In the genomic region with DNA sequence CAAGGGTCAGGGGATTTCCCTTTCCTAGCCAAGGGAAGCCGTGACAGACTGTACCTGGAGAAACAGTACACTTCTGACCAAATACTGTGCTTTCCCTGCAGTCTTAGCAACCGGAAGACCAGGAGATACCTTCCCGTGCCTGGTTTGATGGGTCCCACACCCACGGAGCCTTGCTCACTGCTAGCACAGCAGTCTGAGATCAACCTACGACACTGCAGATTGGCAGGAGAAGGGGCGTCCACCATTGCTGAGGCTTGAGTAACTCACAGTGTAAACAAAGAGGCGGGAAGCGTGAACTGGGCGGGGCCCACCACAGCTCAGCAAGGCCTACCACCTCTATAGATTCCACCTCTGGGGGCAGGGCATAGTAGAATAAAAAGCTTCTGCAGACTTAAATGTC, we compare ENCODE assay signal across 23 cellular contexts. TPM values are rescaled to one million over a fixed set of nuclear protein-coding genes. Genes with fewer than 3 reads are reported as not detected.
A peak's percentile ranks its signal among the peaks of the same experiment; 100 is the strongest.
DNase-seq lines count a peak whose midpoint lies in the region; ATAC-seq, FAIRE-seq and TF ChIP-seq lines count a peak whose summit lies in the region.
"Had no signal": no experiment of that assay in that cellular context is flagged by ENCODE, and none has a peak within 500 bp of the region (broad histone marks: within the 10 kb centered on the region; RNA-seq: fewer than 3 reads in every experiment).

No MANE protein-coding gene starts in this region.

- in situ Hi-C loops in HepG2 (cut with HindIII; ENCODE audit: extremely low pct_ligation_motif_present, low pct_unique_long_range_greater_than_20kb): no loop called here

- POLR2A ChIA-PET in HepG2 (lab: Yijun Ruan, JAX) (no interaction called here), RWPE1 (lab: Yijun Ruan, JAX; ENCODE audit: low non-redundant PET) (no interaction called here)

- H3K4me2 ChIP-seq in HepG2 (ENCODE audit: low read depth, low read length): peak overlapping the region; percentile 45
- H3K4me2 ChIP-seq: BLaER1 had no signal

- H3K9ac ChIP-seq in HepG2 (ENCODE audit: insufficient read depth, low read depth, low read length): no peak overlapping the region
- H3K9ac ChIP-seq: BLaER1, GM23248 had no signal

- H3K4me1 ChIP-seq in HepG2 (ENCODE audit: insufficient read depth, low read length) (no peaks in the 10 kb centered on the region), right lobe of liver (no peaks in the 10 kb centered on the region)
- H3K4me1 ChIP-seq: BLaER1, gastroesophageal sphincter, suprapubic skin, uterus had no signal

- H3K9me3 ChIP-seq in HepG2 (ENCODE audit: low read length): 0 out of 2 replicates have a peak, but pooled peaks cover 8% of the 10 kb centered on the region
- H3K9me3 ChIP-seq in right lobe of liver: no peaks in the 10 kb centered on the region
- H3K9me3 ChIP-seq: BLaER1, gastroesophageal sphincter, suprapubic skin, uterus had no signal

- no peaks in the 10 kb centered on the region for H4K20me1 ChIP-seq in HepG2 (ENCODE audit: insufficient read depth, low read length)
- H4K20me1 ChIP-seq: BLaER1 had no signal

- H3K27me3 ChIP-seq in HepG2 (ENCODE audit: control insufficient read depth in 1 of 2, insufficient read depth in 2 of 2, low read length in 2 of 2): 0 out of 5 replicates have a peak, but pooled peaks cover 0 to 4% of the 10 kb centered on the region in 2 experiments
- no peaks in the 10 kb centered on the region for H3K27me3 ChIP-seq in right lobe of liver
- H3K27me3 ChIP-seq: BLaER1, gastroesophageal sphincter, suprapubic skin, uterus had no signal

- TF ChIP-seq CTCF in HepG2 (CRISPR knock-in tag; IDR thresholded peaks at IDR 0.05) (no peak), right lobe of liver (IDR thresholded peaks at IDR 0.05) (no peak), RWPE1 (conservative IDR thresholded peaks at IDR 0.05; ENCODE audit: low read depth) (no peak), epithelial cell of esophagus (IDR thresholded peaks at IDR 0.05; ENCODE audit: insufficient read depth, low read depth, low read length, missing control alignments) (no peak)

- ATAC-seq in HepG2: peak; percentile 79
- ATAC-seq in right lobe of liver: no peak
- ATAC-seq in GM19395 (IDR thresholded peaks at IDR 0.05; ENCODE audit: unreplicated experiment): no peak
- ATAC-seq: gastroesophageal sphincter, sciatic nerve had no signal

- FAIRE-seq in HepG2 (lab: Jason Lieb, UNC): no peak
- FAIRE-seq: GM19239 had no signal

- intact Hi-C loops in HepG2 (cut with micrococcal nuclease; ENCODE audit: unreplicated experiment): no loop called here
- intact Hi-C loops in right lobe of liver (cut with DNase I): no loop called here

- TF ChIP-seq RAD21 in HepG2 (CRISPR knock-in tag; IDR thresholded peaks at IDR 0.05): no peak

- CTCF ChIA-PET in HepG2 (lab: Yijun Ruan, JAX; ENCODE audit: low intra/inter-chr PET ratio, low total read pairs) (no interaction called here), RWPE1 (lab: Yijun Ruan, JAX) (no interaction called here)

- H3K27ac ChIP-seq in HepG2 (ENCODE audit: extremely low read length, insufficient read depth, low read length) (no peak overlapping the region), right lobe of liver (no peak overlapping the region), RWPE1 (peak overlapping the region; percentile 52)
- H3K27ac ChIP-seq: BLaER1, gastroesophageal sphincter, GM23248, suprapubic skin, uterus had no signal

- 22% methylated on average over 6 of the region's 9 CpGs for WGBS in HepG2 (ENCODE audit: low lambda C conversion rate)
- 73% methylated on average over 4 of the region's 9 CpGs for WGBS in right lobe of liver (ENCODE audit: insufficient coverage, low coverage, low lambda C conversion rate, missing lambda C conversion rate)

- H2AFZ ChIP-seq in HepG2 (ENCODE audit: low read length): no peak overlapping the region
- H2AFZ ChIP-seq: GM23248 had no signal

- H3K36me3 ChIP-seq in HepG2 (replicated peaks in 1 of 2; ENCODE audit: control insufficient read depth in 1 of 2, insufficient read depth in 2 of 2, low read length in 2 of 2) (no peaks in the 10 kb centered on the region), right lobe of liver (no peaks in the 10 kb centered on the region)
- H3K36me3 ChIP-seq: BLaER1, gastroesophageal sphincter, suprapubic skin, uterus had no signal

- TF ChIP-seq POLR2A in HepG2 (IDR thresholded peaks at IDR 0.05; ENCODE audit: insufficient read depth in 1 of 2, low read depth in 2 of 2, low read length in 2 of 2) (no peak), right lobe of liver (IDR thresholded peaks at IDR 0.05) (no peak)

- TF ChIP-seq EP300 in HepG2 (IDR thresholded peaks at IDR 0.05; ENCODE audit: low read depth in 2 of 2, low read length in 2 of 2) (no peak), HepG2 (CRISPR knock-in tag; IDR thresholded peaks at IDR 0.05; ENCODE audit: borderline replicate concordance) (no peak)

- BruUV-seq in HepG2 (replicated peaks; lab: Mats Ljungman, UMichigan): no TSS peak

- peak overlapping the region in 2 of 3 experiments; percentile 22 to 28; a peak in 3 of 6 replicates for H3K4me3 ChIP-seq in HepG2 (replicated peaks in 1 of 3; ENCODE audit: insufficient read depth in 1 of 3, low read depth in 2 of 3, low read length in 3 of 3)
- H3K4me3 ChIP-seq in right lobe of liver: no peak overlapping the region
- H3K4me3 ChIP-seq in epithelial cell of esophagus (ENCODE audit: low read length): no peak overlapping the region
- H3K4me3 ChIP-seq: BLaER1, gastroesophageal sphincter, GM23248, suprapubic skin, uterus had no signal

- H3K79me2 ChIP-seq in HepG2 (ENCODE audit: insufficient read depth, low read length): no peaks in the 10 kb centered on the region

- peak; percentile 20 for DNase-seq in HepG2 (ENCODE audit: low spot score)
- no peak for DNase-seq in right lobe of liver
- peak; percentile 24 for DNase-seq in RWPE1 (ENCODE audit: low spot score)
- peak; percentile 96 for DNase-seq in epithelial cell of esophagus (ENCODE audit: low read depth)
- no peak for DNase-seq in activated CD4-positive, CD25-positive, alpha-beta regulatory T cell (lab: John Stamatoyannopoulos, UW)
- DNase-seq in foreskin melanocyte: no peak
- DNase-seq in HCEC 1CT: no peak
- DNase-seq: activated CD4-positive, alpha-beta T cell treated with anti-CD3 and anti-CD28 coated beads, Interleukin-2, amount 50 U/mL, for 48 hours; amniotic stem cell; central memory CD4-positive, alpha-beta T cell; GM23248; KG1; midbrain; NCI-H187 treated with DMSO at 0.1 percent for 48 hours; NCI-H446; SHP77 treated with DMSO at 0.1 percent for 48 hours; uterus had no signal

TF ChIP-seq in HepG2, 621 proteins besides CTCF, POLR2A, EP300 and RAD21 (continues in another document):
- TF ChIP-seq RBAK (CRISPR knock-in tag; IDR thresholded peaks at IDR 0.05) (no peak), ZNF235 (CRISPR knock-in tag; IDR thresholded peaks at IDR 0.05; ENCODE audit: borderline replicate concordance) (no peak), NR2F6 (IDR thresholded peaks at IDR 0.05) (no peak), NR2F6 (CRISPR knock-in tag; IDR thresholded peaks at IDR 0.05) (no peak), ELF3 (CRISPR knock-in tag; IDR thresholded peaks at IDR 0.05) (no peak), GABPB1 (CRISPR knock-in tag; IDR thresholded peaks at IDR 0.05) (0 out of 2 replicates have a peak, but pooled peaks have one; percentile 19)
- TF ChIP-seq, protein P1, sequence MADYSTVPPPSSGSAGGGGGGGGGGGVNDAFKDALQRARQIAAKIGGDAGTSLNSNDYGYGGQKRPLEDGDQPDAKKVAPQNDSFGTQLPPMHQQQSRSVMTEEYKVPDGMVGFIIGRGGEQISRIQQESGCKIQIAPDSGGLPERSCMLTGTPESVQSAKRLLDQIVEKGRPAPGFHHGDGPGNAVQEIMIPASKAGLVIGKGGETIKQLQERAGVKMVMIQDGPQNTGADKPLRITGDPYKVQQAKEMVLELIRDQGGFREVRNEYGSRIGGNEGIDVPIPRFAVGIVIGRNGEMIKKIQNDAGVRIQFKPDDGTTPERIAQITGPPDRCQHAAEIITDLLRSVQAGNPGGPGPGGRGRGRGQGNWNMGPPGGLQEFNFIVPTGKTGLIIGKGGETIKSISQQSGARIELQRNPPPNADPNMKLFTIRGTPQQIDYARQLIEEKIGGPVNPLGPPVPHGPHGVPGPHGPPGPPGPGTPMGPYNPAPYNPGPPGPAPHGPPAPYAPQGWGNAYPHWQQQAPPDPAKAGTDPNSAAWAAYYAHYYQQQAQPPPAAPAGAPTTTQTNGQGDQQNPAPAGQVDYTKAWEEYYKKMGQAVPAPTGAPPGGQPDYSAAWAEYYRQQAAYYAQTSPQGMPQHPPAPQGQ (CRISPR knock-in tag; IDR thresholded peaks at IDR 0.05; ENCODE audit: borderline replicate concordance): no peak

RNA-seq across cellular contexts. Expression of a gene that starts 48.7 kb away (rescaled TPM):
- total RNA-seq in HepG2 (2016; rRNA removed; fragmentation: Illumina TruSeq; extraction: Trizol): 12.8 and 18.4 TPM in 2 replicates
- 10.3 and 14.8 TPM in 2 replicates for total RNA-seq in HepG2 (2016; cell fraction: cytosol; rRNA removed; fragmentation: Illumina TruSeq; extraction: Trizol; ENCODE audit: low read depth)
- 12.5 and 16.5 TPM in 2 replicates for total RNA-seq in HepG2 (2016; cell fraction: insoluble cytoplasmic fraction; rRNA removed; fragmentation: Illumina TruSeq; extraction: Trizol)
- 22.0 and 24.7 TPM in 2 replicates for total RNA-seq in HepG2 (2016; cell fraction: membrane; rRNA removed; fragmentation: Illumina TruSeq; extraction: Trizol)
- total RNA-seq in HepG2 (2016; cell fraction: nucleus; rRNA removed; fragmentation: Illumina TruSeq; extraction: Trizol): 12.7 and 14.2 TPM in 2 replicates
- 7.4 and 12.4 TPM in 2 replicates for polyA plus RNA-seq in HepG2 (2011; rRNA removed)
- 5.5 and 8.9 TPM in 2 replicates for polyA plus RNA-seq in HepG2 (2011; cell fraction: cytosol; rRNA removed)
- polyA plus RNA-seq in HepG2 (2011; cell fraction: nucleus; rRNA removed): 0.87 and 1.7 TPM in 2 replicates
- polyA plus RNA-seq in HepG2 (2012): 8.3 and 13.3 TPM in 2 replicates
- polyA plus RNA-seq in HepG2 (2016; cell fraction: cytosol; fragmentation: Illumina TruSeq; extraction: Trizol; ENCODE audit: low read depth): 30.1 and 32.4 TPM in 2 replicates
- 17.4 and 17.6 TPM in 2 replicates for polyA plus RNA-seq in HepG2 (2016; cell fraction: insoluble cytoplasmic fraction; fragmentation: Illumina TruSeq; extraction: Trizol; ENCODE audit: low read depth)
- polyA plus RNA-seq in HepG2 (2016; cell fraction: membrane; fragmentation: Illumina TruSeq; extraction: Trizol; ENCODE audit: low read depth): 26.9 and 30.1 TPM in 2 replicates
- polyA plus RNA-seq in HepG2 (2016; cell fraction: nucleus; fragmentation: Illumina TruSeq; extraction: Trizol; ENCODE audit: insufficient read depth, low read depth): 26.6 and 27.3 TPM in 2 replicates
- polyA minus RNA-seq in HepG2 (2011; rRNA and poly(A)+ RNA removed; ENCODE audit: low replicate concordance): 14.9 and 24.8 TPM in 2 replicates
- 4.6 and 5.1 TPM in 2 replicates for polyA minus RNA-seq in HepG2 (2011; cell fraction: cytosol; rRNA and poly(A)+ RNA removed)
- polyA minus RNA-seq in HepG2 (2011; cell fraction: nucleus; rRNA and poly(A)+ RNA removed): 1.3 and 2.1 TPM in 2 replicates
- total RNA-seq in right lobe of liver: 10 to 100 TPM in 3 of 6 experiments, 1 to 10 TPM in 3; 7.7 to 13.9 (median 9.9) TPM

Comparison
In these comparisons a context has a peak if more than half of its experiments do, and no peak if none do; other contexts are left out.
1. DNase-seq: peak in HepG2 (single experiment), RWPE1 (single experiment) and epithelial cell of esophagus (single experiment); none in right lobe of liver (0 of 3), activated CD4-positive, CD25-positive, alpha-beta regulatory T cell (0 of 4), foreskin melanocyte (single experiment) and HCEC 1CT (single experiment).
2. H3K4me3 ChIP-seq: peak in HepG2 (2 of 3); none in right lobe of liver (0 of 3) and epithelial cell of esophagus (single experiment).